Comparison of ENCODE assay signal across 9 cellular contexts in the genomic region with DNA sequence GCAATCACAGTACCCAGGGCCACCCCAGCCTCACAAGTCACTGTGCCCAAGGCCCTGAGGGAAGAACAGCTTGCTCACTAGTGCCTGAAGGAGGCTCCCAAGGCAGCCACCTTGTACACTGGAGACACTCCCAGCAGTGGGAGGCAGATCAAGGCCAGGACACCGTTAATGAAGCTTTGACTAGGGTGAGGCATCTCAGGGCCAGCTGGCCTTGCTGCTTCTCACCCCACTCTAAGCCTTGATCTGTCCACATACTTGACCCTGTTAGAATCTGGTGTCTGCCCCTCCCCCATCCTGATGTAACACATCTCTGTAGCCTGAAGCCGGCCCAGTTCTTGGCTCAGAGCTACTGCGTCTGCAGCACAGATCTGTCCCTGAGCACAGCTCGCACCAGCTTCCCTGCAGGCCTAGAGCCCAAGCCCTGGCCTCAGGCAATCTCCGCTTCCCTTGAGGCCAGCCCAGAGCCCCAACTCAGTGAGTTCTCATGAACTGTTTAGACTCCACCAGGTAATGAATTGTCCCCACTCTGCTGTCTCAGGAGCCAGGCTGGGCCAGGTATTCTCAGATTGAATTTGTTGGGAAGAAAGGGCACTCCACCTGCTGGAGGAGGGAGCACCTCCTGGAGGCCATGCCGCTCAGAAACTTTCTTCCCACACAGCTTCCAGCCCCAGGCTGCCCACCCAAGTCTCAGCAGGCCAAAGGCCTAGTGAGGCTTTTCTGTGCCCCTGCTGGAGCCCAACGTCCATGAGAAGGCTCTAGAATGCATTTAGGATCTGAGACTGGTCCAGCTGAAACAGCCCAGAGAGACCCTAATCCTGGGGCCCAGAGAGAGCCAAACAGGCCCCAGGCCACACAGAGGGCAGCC. TPM values are rescaled to one million over a fixed set of nuclear protein-coding genes. Genes with fewer than 3 reads are reported as not detected.
DNase-seq lines count a peak whose midpoint lies in the region; ATAC-seq, FAIRE-seq and TF ChIP-seq lines count a peak whose summit lies in the region.
"Had no signal": no experiment of that assay in that cellular context is flagged by ENCODE, and none has a peak within 500 bp of the region (broad histone marks: within the 10 kb centered on the region; RNA-seq: fewer than 3 reads in every experiment).

No MANE protein-coding gene starts in this region.

- H3K36me3 ChIP-seq in esophagus squamous epithelium (no peaks in the 10 kb centered on the region), neural progenitor cell (no peaks in the 10 kb centered on the region)

- no peaks in the 10 kb centered on the region for H4K20me1 ChIP-seq in neural progenitor cell (ENCODE audit: low read depth)

- intact Hi-C loops in esophagus squamous epithelium (cut with DNase I): no loop called here

- no peak overlapping the region for H3K9ac ChIP-seq in neural progenitor cell

- no peak overlapping the region for H3K4me2 ChIP-seq in neural progenitor cell

- TF ChIP-seq POLR2A in esophagus squamous epithelium (IDR thresholded peaks at IDR 0.05) (no peak), H54 (IDR thresholded peaks at IDR 0.05; ENCODE audit: low read depth, low read length) (no peak)

- H3K9me3 Mint-ChIP-seq in neural progenitor cell: no peaks in the 10 kb centered on the region
- H3K9me3 Mint-ChIP-seq: T-helper 1 cell treated with Interleukin-12 subunit alpha and Interleukin-12 subunit beta and Interleukin-4 antibody, amounts not matched to agents 30 μg/mL and 1 μg/mL, for 36 hours had no signal

- ATAC-seq in HG02973 (IDR thresholded peaks at IDR 0.05; ENCODE audit: unreplicated experiment): no peak

- peaks cover 6% of the 10 kb centered on the region for H3K27me3 Mint-ChIP-seq in neural progenitor cell (ENCODE audit: insufficient read depth, low read depth)

- peak overlapping the region; percentile 46 for H3K27ac Mint-ChIP-seq in neural progenitor cell

- no peaks in the 10 kb centered on the region for H3K79me2 ChIP-seq in neural progenitor cell (ENCODE audit: low read depth)

- H3K4me1 Mint-ChIP-seq in neural progenitor cell: peaks cover 16% of the 10 kb centered on the region

- H3K4me1 ChIP-seq in esophagus squamous epithelium (peaks cover 11 to 29% (median 19%) of the 10 kb centered on the region in 3 donors), neural progenitor cell (peaks cover 8% of the 10 kb centered on the region)

- 43% methylated on average over 5 of the region's 7 CpGs; no CpG with 5 or more reads in 1 of the 2 donors for WGBS in esophagus squamous epithelium, 2 donors

- H3K36me3 Mint-ChIP-seq in neural progenitor cell: no peaks in the 10 kb centered on the region

- H3K27me3 ChIP-seq in esophagus squamous epithelium: no peaks in the 10 kb centered on the region
- no peaks in the 10 kb centered on the region for H3K27me3 ChIP-seq in neural progenitor cell

- peak overlapping the region; percentile 40 to 73 (median 62) for H3K27ac ChIP-seq in esophagus squamous epithelium
- no peak overlapping the region for H3K27ac ChIP-seq in neural progenitor cell

- CTCF ChIA-PET in HEK293T (lab: Yijun Ruan, JAX): interaction anchor here (0.5 to 1.3 kb wide), 5 partner anchors 14 to 123 kb away, joined by 3 to 6 read pairs (median 4); a partner anchor contains a TSS

- TF ChIP-seq CTCF in D721Med (IDR thresholded peaks at IDR 0.05; ENCODE audit: insufficient read depth, missing control alignments): peak; percentile 15
- peak in 1 of 6 experiments; percentile 7 for TF ChIP-seq CTCF in esophagus squamous epithelium (IDR thresholded peaks at IDR 0.05)
- TF ChIP-seq CTCF in neural progenitor cell (IDR thresholded peaks at IDR 0.05): peak; percentile 39

- peak overlapping the region; percentile 82 for H2AFZ ChIP-seq in neural progenitor cell (replicated peaks)

- H3K4me3 ChIP-seq in esophagus squamous epithelium: no peak overlapping the region
- no peak overlapping the region for H3K4me3 ChIP-seq in neural progenitor cell

- POLR2A ChIA-PET in HEK293T (lab: Yijun Ruan, JAX): interaction anchor here (0.6 to 1.6 kb wide), 10 partner anchors 9 to 286 kb away, joined by 3 to 9 read pairs (median 4); a partner anchor contains a TSS

- FAIRE-seq in D721Med (lab: Jason Lieb, UNC) (no peak), H54 (lab: Jason Lieb, UNC) (no peak)

- H3K9me3 ChIP-seq in esophagus squamous epithelium (no peaks in the 10 kb centered on the region), neural progenitor cell (ENCODE audit: low read depth) (no peaks in the 10 kb centered on the region)

- no peak overlapping the region for H3K4me3 Mint-ChIP-seq in neural progenitor cell
- H3K4me3 Mint-ChIP-seq: T-helper 1 cell treated with Interleukin-12 subunit alpha and Interleukin-12 subunit beta and Interleukin-4 antibody, amounts not matched to agents 30 μg/mL and 1 μg/mL, for 36 hours had no signal

- DNase-seq in D721Med (ENCODE audit: insufficient read length, low spot score) (no peak), NCI-H82 (lab: John Stamatoyannopoulos, UW) (peak; percentile 87), esophagus squamous epithelium (lab: John Stamatoyannopoulos, UW) (peak; percentile 9), neural progenitor cell (ENCODE audit: low spot score) (peak; percentile 26), medulla oblongata (ENCODE audit: extremely low spot score) (no peak), H54 (ENCODE audit: insufficient read length, low spot score) (no peak), HEK293T (ENCODE audit: extremely low spot score) (no peak)

- no peaks in the 10 kb centered on the region for H3F3A ChIP-seq in neural progenitor cell (ENCODE audit: low read depth)

TF ChIP-seq in HEK293T, 16 proteins besides CTCF, POLR2A, EP300 and RAD21:
- TF ChIP-seq ZNF384 (IDR thresholded peaks at IDR 0.05) (no peak), BHLHE40 (IDR thresholded peaks at IDR 0.05; ENCODE audit: borderline replicate concordance) (no peak), FOXA1 (IDR thresholded peaks at IDR 0.05) (no peak), TARDBP (IDR thresholded peaks at IDR 0.05) (no peak), SUZ12 (IDR thresholded peaks at IDR 0.05) (no peak)

RNA-seq across cellular contexts. Expression of a gene that starts 13.4 kb away (rescaled TPM):
- total RNA-seq in esophagus squamous epithelium (10 to 100 TPM in 3 of 4 donors, 1 to 10 TPM in 1; 9.1 to 32.8 (median 14.9) TPM), neural progenitor cell (ENCODE audit: low replicate concordance) (1.7 and 2.3 TPM in 2 replicates)

Comparison
In these comparisons a context has a peak if more than half of its experiments do, and no peak if none do; other contexts are left out.
1. DNase-seq: peak in NCI-H82 (single experiment), esophagus squamous epithelium (single experiment) and neural progenitor cell (single experiment); none in D721Med (single experiment), medulla oblongata (single experiment), H54 (single experiment) and HEK293T (single experiment).